ENCODE assay signal across 8 cellular contexts in the genomic region with DNA sequence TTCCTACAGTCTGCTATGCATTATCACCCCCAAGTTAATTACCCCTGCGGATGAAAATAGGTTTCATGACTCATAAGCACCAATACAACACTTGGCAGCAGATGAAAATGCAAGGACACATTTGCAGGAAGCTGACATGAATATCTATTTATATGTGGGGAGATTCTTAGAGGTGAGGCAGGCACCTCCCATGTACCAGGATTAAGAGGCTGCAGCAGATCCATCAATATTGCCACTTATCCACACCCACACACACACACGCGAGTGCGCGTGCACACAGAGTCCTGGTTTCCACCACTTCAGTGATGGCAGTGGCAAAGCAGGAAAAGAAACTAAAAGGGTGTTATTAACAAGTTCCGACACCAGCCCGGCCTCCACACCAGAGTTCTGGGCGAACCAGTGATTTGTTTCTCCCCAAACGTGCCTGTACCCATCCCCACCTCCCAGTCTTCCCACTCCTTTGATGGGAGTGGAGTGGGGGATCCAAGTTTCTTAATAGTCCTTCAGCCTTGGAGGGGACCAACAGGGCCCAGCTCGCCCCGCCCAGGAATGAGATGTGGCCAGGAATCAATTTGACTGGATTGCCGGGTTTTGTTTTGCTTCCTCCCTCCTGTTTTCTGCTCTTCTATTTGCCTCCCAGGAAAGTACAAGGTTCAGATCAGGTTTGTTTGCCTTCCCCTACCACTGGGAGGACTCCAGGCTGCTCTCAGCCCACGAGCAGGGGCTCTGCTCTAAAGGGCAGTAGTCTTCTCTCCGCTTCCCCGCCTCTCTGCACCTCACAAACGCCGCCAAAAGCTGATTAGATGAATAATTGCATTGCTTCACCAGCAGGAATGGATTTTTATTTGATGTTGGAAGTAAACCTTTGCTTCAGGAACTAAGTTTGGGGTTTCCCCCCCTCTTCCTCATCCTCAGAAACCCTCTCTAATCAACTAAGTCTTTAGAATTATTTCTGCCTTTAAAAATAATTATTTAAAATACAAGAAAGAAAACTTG.
A peak's percentile ranks its signal among the peaks of the same experiment; 100 is the strongest.
DNase-seq lines count a peak whose midpoint lies in the region; TF ChIP-seq lines count a peak whose summit lies in the region.

No MANE protein-coding gene starts in this region.

- H3K4me3 ChIP-seq in astrocyte of the spinal cord (ENCODE audit: low read depth, low read length), result peak overlapping the region; percentile 69

- peak; percentile 34 for TF ChIP-seq CTCF in astrocyte of the spinal cord (IDR thresholded peaks at IDR 0.05; ENCODE audit: low read depth, low read length)

- in situ Hi-C loops in astrocyte of the spinal cord (cut with HindIII; ENCODE audit: low sequenced_read_pairs), result no loop called here

- DNase-seq in EH (ENCODE audit: low read depth) (peak; percentile 55), NCI-H2227 treated with DMSO at 0.1 percent for 48 hours (lab: John Stamatoyannopoulos, UW) (peak; percentile 67), astrocyte of the spinal cord (ENCODE audit: low read depth, low spot score) (peak; percentile 50), iris pigment epithelial cell (ENCODE audit: low read depth) (peak; percentile 53), NCI-H226 (no peak), NCI-H187 treated with DMSO at 0.1 percent for 48 hours (lab: John Stamatoyannopoulos, UW) (no peak), NCI-H1048 (lab: John Stamatoyannopoulos, UW) (no peak)
- peak; percentile 51 for DNase-seq in stimulated activated CD4-positive, alpha-beta T cell treated with anti-CD3 and anti-CD28 coated beads, Interleukin-1b, Interleukin-23, amount 100 ng/mL, for 48 hours

Comparison
In these comparisons a context has a peak if more than half of its experiments do, and no peak if none do; other contexts are left out.
1. DNase-seq: peak in EH (single experiment), NCI-H2227 treated with DMSO at 0.1 percent for 48 hours (single experiment), astrocyte of the spinal cord (single experiment), iris pigment epithelial cell (single experiment) and stimulated activated CD4-positive, alpha-beta T cell treated with anti-CD3 and anti-CD28 coated beads, Interleukin-1b, Interleukin-23, amount 100 ng/mL, for 48 hours (single experiment); none in NCI-H226 (single experiment), NCI-H187 treated with DMSO at 0.1 percent for 48 hours (single experiment) and NCI-H1048 (single experiment).